In the genomic region with DNA sequence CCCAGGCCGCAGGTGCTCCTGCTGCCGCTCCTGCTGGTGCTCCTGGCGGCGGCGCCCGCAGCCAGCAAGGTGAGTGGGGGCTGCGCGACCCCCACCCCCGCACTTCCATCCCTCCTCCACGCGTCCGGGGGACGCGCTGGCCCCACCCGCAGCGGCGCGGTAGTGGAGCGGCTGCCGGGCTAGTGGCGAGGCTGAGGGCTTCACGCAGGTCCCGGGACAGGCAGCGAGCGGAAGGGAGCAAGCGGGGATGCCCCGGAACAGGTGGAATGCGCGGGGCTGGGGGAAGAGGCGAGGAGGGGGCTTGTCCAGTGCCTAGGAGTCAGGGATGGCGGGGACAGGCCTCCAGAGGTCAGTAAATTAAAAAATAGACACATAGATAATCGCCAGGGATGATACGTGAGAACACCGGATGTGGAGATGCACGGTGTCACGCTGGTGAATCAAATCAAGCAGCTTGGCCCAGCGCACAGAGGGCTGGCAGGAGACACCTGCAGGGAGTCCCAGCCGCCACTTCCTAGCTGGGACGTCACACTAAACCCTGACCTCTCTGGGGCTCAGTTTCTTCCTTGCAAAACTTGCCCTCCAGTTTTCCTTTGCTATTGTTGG, we compare ENCODE assay signal across 8 cellular contexts. TPM values are rescaled to one million over a fixed set of nuclear protein-coding genes. Genes with fewer than 3 reads are reported as not detected.
DNase-seq lines count a peak whose midpoint lies in the region; ATAC-seq and TF ChIP-seq lines count a peak whose summit lies in the region.

No MANE protein-coding gene starts in this region.

- no peak for TF ChIP-seq CTCF in endothelial cell (IDR thresholded peaks at IDR 0.05; ENCODE audit: unreplicated experiment)

- DNase-seq in Right ventricle myocardium inferior (ENCODE audit: missing footprints) (no peak), cardiac septum (ENCODE audit: low spot score) (no peak), NCI-H748 treated with DMSO at 0.1 percent for 48 hours (lab: John Stamatoyannopoulos, UW) (peak; percentile 26), endothelial cell (ENCODE audit: low spot score) (peak; percentile 9), COLO829 (ENCODE audit: low spot score) (no peak), NOMO-1 (lab: John Stamatoyannopoulos, UW; ENCODE audit: unreplicated experiment in 2 of 2) (no peak)
- DNase-seq in natural killer cell treated with Interleukin-12 subunit alpha and Interleukin-12 subunit beta and Interleukin-15 and Interleukin-18, amount 100 ng/mL, for 72 hours (ENCODE audit: low spot score): no peak

- peak overlapping the region; percentile 61 for H3K4me3 Mint-ChIP-seq in endothelial cell (ENCODE audit: unreplicated experiment)
- H3K4me3 Mint-ChIP-seq in natural killer cell treated with Interleukin-12 subunit alpha and Interleukin-12 subunit beta and Interleukin-15 and Interleukin-18, amount 100 ng/mL, for 72 hours: peak overlapping the region; percentile 27

- H3K27me3 Mint-ChIP-seq in endothelial cell (ENCODE audit: unreplicated experiment): peaks cover 17% of the 10 kb centered on the region
- H3K27me3 Mint-ChIP-seq in natural killer cell treated with Interleukin-12 subunit alpha and Interleukin-12 subunit beta and Interleukin-15 and Interleukin-18, amount 100 ng/mL, for 72 hours: peaks cover 19 to 53% of the 10 kb centered on the region in 2 donors

- H3K36me3 Mint-ChIP-seq in endothelial cell (ENCODE audit: low read depth, unreplicated experiment): no peaks in the 10 kb centered on the region
- H3K36me3 Mint-ChIP-seq in natural killer cell treated with Interleukin-12 subunit alpha and Interleukin-12 subunit beta and Interleukin-15 and Interleukin-18, amount 100 ng/mL, for 72 hours: no peaks in the 10 kb centered on the region

- ATAC-seq in Right ventricle myocardium inferior: peak; percentile 23
- ATAC-seq in HG02610 (IDR thresholded peaks at IDR 0.05; ENCODE audit: unreplicated experiment): peak; percentile 64
- peak; percentile 46 to 49 for ATAC-seq in natural killer cell treated with Interleukin-12 subunit alpha and Interleukin-12 subunit beta and Interleukin-15 and Interleukin-18, amount 100 ng/mL, for 72 hours

- no peak overlapping the region for H3K27ac Mint-ChIP-seq in endothelial cell (ENCODE audit: unreplicated experiment)
- no peak overlapping the region for H3K27ac Mint-ChIP-seq in natural killer cell treated with Interleukin-12 subunit alpha and Interleukin-12 subunit beta and Interleukin-15 and Interleukin-18, amount 100 ng/mL, for 72 hours

- peaks cover 6% of the 10 kb centered on the region for H3K4me1 Mint-ChIP-seq in endothelial cell (ENCODE audit: unreplicated experiment)
- peaks cover 3 to 4% of the 10 kb centered on the region in 2 donors for H3K4me1 Mint-ChIP-seq in natural killer cell treated with Interleukin-12 subunit alpha and Interleukin-12 subunit beta and Interleukin-15 and Interleukin-18, amount 100 ng/mL, for 72 hours (ENCODE audit: low read depth in 2 of 2)

- no peaks in the 10 kb centered on the region for H3K9me3 Mint-ChIP-seq in endothelial cell (ENCODE audit: unreplicated experiment)
- no peaks in the 10 kb centered on the region for H3K9me3 Mint-ChIP-seq in natural killer cell treated with Interleukin-12 subunit alpha and Interleukin-12 subunit beta and Interleukin-15 and Interleukin-18, amount 100 ng/mL, for 72 hours

- intact Hi-C loops in Right ventricle myocardium inferior (cut with DNase I) (no loop called here), cardiac septum (cut with DNase I) (no loop called here)

RNA-seq across cellular contexts. Expression of a gene that starts 0.4 kb away (rescaled TPM):
- total RNA-seq in Right ventricle myocardium inferior (5.5 TPM), cardiac septum (1.6 TPM), endothelial cell (ENCODE audit: unreplicated experiment) (not detected)
- under 1 TPM; 0.22 to 0.62 TPM for total RNA-seq in natural killer cell treated with Interleukin-12 subunit alpha and Interleukin-12 subunit beta and Interleukin-15 and Interleukin-18, amount 100 ng/mL, for 72 hours

RNA-seq across cellular contexts. Expression of a gene that starts 0.8 kb away (rescaled TPM):
- total RNA-seq in Right ventricle myocardium inferior (13.6 TPM), cardiac septum (3.0 TPM), endothelial cell (ENCODE audit: unreplicated experiment) (0.15 TPM)
- under 1 TPM; 0.11 to 0.62 TPM for total RNA-seq in natural killer cell treated with Interleukin-12 subunit alpha and Interleukin-12 subunit beta and Interleukin-15 and Interleukin-18, amount 100 ng/mL, for 72 hours

Comparison
In these comparisons a context has a peak if more than half of its experiments do, and no peak if none do; other contexts are left out.
1. DNase-seq: peak in NCI-H748 treated with DMSO at 0.1 percent for 48 hours (single experiment) and endothelial cell (single experiment); none in Right ventricle myocardium inferior (single experiment), cardiac septum (single experiment), natural killer cell treated with Interleukin-12 subunit alpha and Interleukin-12 subunit beta and Interleukin-15 and Interleukin-18, amount 100 ng/mL, for 72 hours (single experiment), COLO829 (single experiment) and NOMO-1 (0 of 2).
2. Peak in every context shown above with its lines, with median percentiles within 50 percentile points of each other: ATAC-seq.